In the genomic region with DNA sequence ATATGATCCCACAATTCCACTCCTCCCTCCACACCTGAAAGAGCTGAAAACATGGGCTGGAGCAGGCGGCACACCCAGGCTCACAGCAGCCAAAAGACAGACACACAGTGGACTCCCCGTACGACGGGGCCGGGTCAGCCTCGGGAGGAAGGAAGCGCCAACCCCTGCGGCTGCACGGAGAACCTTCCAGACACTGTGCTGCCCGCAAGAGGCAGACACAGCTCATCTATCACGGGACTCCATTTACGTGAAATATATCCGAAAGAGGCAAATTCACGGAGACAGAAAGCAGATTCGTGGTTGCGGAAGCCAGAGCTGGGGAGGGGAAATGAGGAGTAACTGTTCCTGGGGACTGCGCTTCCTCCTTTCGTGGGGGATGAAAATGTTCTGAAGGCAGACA, we compare ENCODE assay signal across 21 cellular contexts.
"Had no signal": no experiment of that assay in that cellular context is flagged by ENCODE, and none has a peak within 500 bp of the region (broad histone marks: within the 10 kb centered on the region; RNA-seq: fewer than 3 reads in every experiment).

No MANE protein-coding gene starts in this region.

- H3K4me1 ChIP-seq: colonic mucosa, gastroesophageal sphincter, tibial artery had no signal

- H3K27ac ChIP-seq: brain microvascular endothelial cell, colonic mucosa, gastroesophageal sphincter, heart left ventricle, left ventricle myocardium inferior, tibial artery had no signal

- H3K27me3 ChIP-seq: brain microvascular endothelial cell, colonic mucosa had no signal

- H3K9me3 ChIP-seq: colonic mucosa, gastroesophageal sphincter, heart left ventricle, left ventricle myocardium inferior, tibial artery had no signal

- H3K36me3 ChIP-seq: brain microvascular endothelial cell, colonic mucosa, gastroesophageal sphincter, heart left ventricle, left ventricle myocardium inferior, tibial artery had no signal

- H3K4me3 ChIP-seq: colonic mucosa, gastroesophageal sphincter, heart left ventricle, left ventricle myocardium inferior, tibial artery had no signal

- DNase-seq: activated CD4-positive, alpha-beta T cell treated with anti-CD3 and anti-CD28 coated beads, Interleukin-2, amount 50 U/mL, for 1 hour; activated naive CD4-positive, alpha-beta T cell treated with Interleukin-2 at 50 U/mL for 16 hours; activated naive CD8-positive, alpha-beta T cell treated with anti-CD3 and anti-CD28 coated beads, Interleukin-2, amount 10 ng/mL, durations not matched to agents 7 days and 5 days; anterior cingulate cortex; brain microvascular endothelial cell; central memory CD4-positive, alpha-beta T cell; colonic mucosa; left ventricle myocardium inferior; mesendoderm; SIG-M5; substantia nigra; T-helper 1 cell; T-helper 9 cell had no signal

- ATAC-seq: activated CD4-positive, CD25-positive, alpha-beta regulatory T cell treated with anti-CD3 and anti-CD28 coated beads, Interleukin-2, amount 50 U/mL, for 24 hours; esophagus mucosa; gastroesophageal sphincter; heart left ventricle; naive thymus-derived CD8-positive, alpha-beta T cell; SK-N-SH treated with all-trans-retinoic acid at 6 μM for 48 hours; stimulated activated naive CD8-positive, alpha-beta T cell treated with anti-CD3 and anti-CD28 coated beads, Interleukin-15, Interleukin-2, amounts not matched to agents 100 U/mL and 50 U/mL, for 24 hours had no signal
